ENCODE assay signal across 12 cellular contexts in genomic region chr3:195467641-195468390, GRCh38. TPM values are rescaled to one million over a fixed set of nuclear protein-coding genes. Genes with fewer than 3 reads are reported as not detected.
DNase-seq lines count a peak whose midpoint lies in the region; ATAC-seq and TF ChIP-seq lines count a peak whose summit lies in the region.
"Had no signal": no experiment of that assay in that cellular context is flagged by ENCODE, and none has a peak within 500 bp of the region (broad histone marks: within the 10 kb centered on the region; RNA-seq: fewer than 3 reads in every experiment).

No MANE protein-coding gene starts in this region.

- H3K27ac ChIP-seq in CD8-positive, alpha-beta T cell (ENCODE audit: low read depth, low read length): no peak overlapping the region
- H3K27ac ChIP-seq in IMR-90 (ENCODE audit: insufficient read depth, low read length) (no peak overlapping the region), psoas muscle (no peak overlapping the region)
- H3K27ac ChIP-seq in naive thymus-derived CD4-positive, alpha-beta T cell (ENCODE audit: low read depth, low read length): no peak overlapping the region
- H3K27ac ChIP-seq: tibial artery had no signal

- no CpG with 5 or more reads among the region's 5 CpGs for WGBS in IMR-90 (ENCODE audit: extremely low coverage in 2 of 2, insufficient read length in 1 of 2), 2 experiments
- WGBS in psoas muscle, 3 donors: 89 to 93% (median 93%) methylated on average over 5 of the region's 5 CpGs

- H3K27me3 Mint-ChIP-seq in CD8-positive, alpha-beta T cell (ENCODE audit: low read depth): no peaks in the 10 kb centered on the region
- peaks cover 0 to 2% (median 0%) of the 10 kb centered on the region in 5 donors for H3K27me3 Mint-ChIP-seq in naive thymus-derived CD4-positive, alpha-beta T cell
- H3K27me3 Mint-ChIP-seq: dendritic cell treated with granulocyte-macrophage colony-stimulating factor and Interleukin-4, amounts not matched to agents 40 ng/mL and 50 ng/mL, for 4 days had no signal

- no peaks in the 10 kb centered on the region for H3K4me1 ChIP-seq in CD8-positive, alpha-beta T cell (ENCODE audit: insufficient read depth, low read length)
- H3K4me1 ChIP-seq in IMR-90 (ENCODE audit: control insufficient read depth, insufficient read depth, low read length) (no peaks in the 10 kb centered on the region), adipocyte (ENCODE audit: control insufficient read depth, insufficient read depth, low read length) (no peaks in the 10 kb centered on the region), psoas muscle (no peaks in the 10 kb centered on the region)
- H3K4me1 ChIP-seq in naive thymus-derived CD4-positive, alpha-beta T cell (ENCODE audit: control insufficient read depth in 2 of 2, insufficient read depth in 2 of 2, low read length in 2 of 2): no peaks in the 10 kb centered on the region
- H3K4me1 ChIP-seq: tibial artery had no signal

- no peak overlapping the region for H3K23ac ChIP-seq in IMR-90 (ENCODE audit: low read depth, low read length)

- DNase-seq in CD8-positive, alpha-beta T cell: no peak
- peak; percentile 59 for DNase-seq in IMR-90
- peak; percentile 23 for DNase-seq in adipocyte (ENCODE audit: low read depth)
- peak in 6 of 9 donors; percentile 17 to 42 (median 28) for DNase-seq in naive thymus-derived CD4-positive, alpha-beta T cell
- DNase-seq in psoas muscle: no peak
- DNase-seq in SHP77 (lab: John Stamatoyannopoulos, UW): no peak
- DNase-seq in NCI-H2196 treated with DMSO at 0.1 percent for 48 hours (lab: John Stamatoyannopoulos, UW; ENCODE audit: unreplicated experiment): no peak
- DNase-seq: H7, NCI-H1092, tibial artery had no signal

- H3K36me3 Mint-ChIP-seq in CD8-positive, alpha-beta T cell: peaks cover 8% of the 10 kb centered on the region
- H3K36me3 Mint-ChIP-seq in naive thymus-derived CD4-positive, alpha-beta T cell: peaks cover 11 to 15% (median 14%) of the 10 kb centered on the region in 5 donors

- dilution Hi-C loops in IMR-90 (cut with HindIII; ENCODE audit: low sequenced_read_pairs, unreplicated experiment): no loop called here

- no peak for TF ChIP-seq RAD21 in IMR-90 (IDR thresholded peaks at IDR 0.05; ENCODE audit: low read length)

- no TSS peak for BruUV-seq in IMR-90 (replicated peaks; lab: Mats Ljungman, UMichigan)

- TF ChIP-seq CTCF in CD8-positive, alpha-beta T cell (IDR thresholded peaks at IDR 0.05): no peak
- TF ChIP-seq CTCF in IMR-90 (conservative IDR thresholded peaks at IDR 0.05; ENCODE audit: low read depth, low read length) (no peak), psoas muscle (IDR thresholded peaks at IDR 0.05) (no peak)

- no peak overlapping the region for H2AK9ac ChIP-seq in IMR-90 (replicated peaks; ENCODE audit: low read depth, low read length, poor library complexity)

- no peak overlapping the region for H3K4ac ChIP-seq in IMR-90 (ENCODE audit: low read depth, low read length)

- ATAC-seq in CD8-positive, alpha-beta T cell: peak; percentile 79
- ATAC-seq in IMR-90 (ENCODE audit: low read depth) (peak; percentile 53; the same call in 1 of the 2 replicates), psoas muscle (no peak), GM21825 (IDR thresholded peaks at IDR 0.05; ENCODE audit: unreplicated experiment) (no peak)
- peak; percentile 76 for ATAC-seq in naive thymus-derived CD4-positive, alpha-beta T cell

- H3K36me3 ChIP-seq in CD8-positive, alpha-beta T cell (ENCODE audit: insufficient read depth, low read length): no peaks in the 10 kb centered on the region
- no peaks in the 10 kb centered on the region for H3K36me3 ChIP-seq in IMR-90 (ENCODE audit: control insufficient read depth, insufficient read depth, low read length)
- no peaks in the 10 kb centered on the region for H3K36me3 ChIP-seq in adipocyte (ENCODE audit: control insufficient read depth, insufficient read depth, low read length, severe bottlenecking)
- H3K36me3 ChIP-seq in naive thymus-derived CD4-positive, alpha-beta T cell (ENCODE audit: control insufficient read depth in 2 of 3, insufficient read depth in 3 of 3, low read length in 3 of 3): no peaks in the 10 kb centered on the region
- H3K36me3 ChIP-seq in psoas muscle (ENCODE audit: insufficient read depth in 1 of 2, low read depth in 1 of 2): no peaks in the 10 kb centered on the region
- H3K36me3 ChIP-seq: tibial artery had no signal

- CTCF ChIA-PET in CD8-positive, alpha-beta T cell (lab: Charles Lee): no interaction called here
- CTCF ChIA-PET in IMR-90 (lab: Yijun Ruan, JAX): no interaction called here
- CTCF ChIA-PET in naive thymus-derived CD4-positive, alpha-beta T cell (lab: Charles Lee): no interaction called here

- H3K4me2 ChIP-seq in IMR-90 (ENCODE audit: low read depth, low read length): no peak overlapping the region

- H4K91ac ChIP-seq in IMR-90 (ENCODE audit: insufficient read depth, low read depth, low read length): no peak overlapping the region

- H3K27ac Mint-ChIP-seq in CD8-positive, alpha-beta T cell: peak overlapping the region; percentile 86
- peak overlapping the region; percentile 6 to 90 (median 71) for H3K27ac Mint-ChIP-seq in naive thymus-derived CD4-positive, alpha-beta T cell
- H3K27ac Mint-ChIP-seq: dendritic cell treated with granulocyte-macrophage colony-stimulating factor and Interleukin-4, amounts not matched to agents 40 ng/mL and 50 ng/mL, for 4 days had no signal

- H3K18ac ChIP-seq in IMR-90 (ENCODE audit: low read depth, low read length): no peak overlapping the region

- H4K5ac ChIP-seq in IMR-90 (ENCODE audit: low read depth, low read length): no peak overlapping the region

- in situ Hi-C loops in IMR-90 (cut with MboI; ENCODE audit: low sequenced_read_pairs): loop anchor here (10.0 kb wide), 1 partner anchor 47 kb away; no protein-coding TSS in a partner anchor

- no peaks in the 10 kb centered on the region for H4K20me1 ChIP-seq in IMR-90 (ENCODE audit: insufficient read depth, low read length)

- no peaks in the 10 kb centered on the region for H3K79me1 ChIP-seq in IMR-90 (ENCODE audit: low read depth in 1 of 2, low read length in 2 of 2)

- no peak overlapping the region for H3K4me3 Mint-ChIP-seq in CD8-positive, alpha-beta T cell
- H3K4me3 Mint-ChIP-seq in naive thymus-derived CD4-positive, alpha-beta T cell: peak overlapping the region in 2 of 10 donors; percentile 3 to 33
- H3K4me3 Mint-ChIP-seq: dendritic cell treated with granulocyte-macrophage colony-stimulating factor and Interleukin-4, amounts not matched to agents 40 ng/mL and 50 ng/mL, for 4 days had no signal

- H3K9ac ChIP-seq in IMR-90 (ENCODE audit: low read depth, low read length) (no peak overlapping the region), adipocyte (ENCODE audit: low read length) (no peak overlapping the region)

- intact Hi-C loops in CD8-positive, alpha-beta T cell (cut with DNase I, micrococcal nuclease): no loop called here
- intact Hi-C loops in IMR-90 (cut with micrococcal nuclease): no loop called here
- intact Hi-C loops in naive thymus-derived CD4-positive, alpha-beta T cell (cut with micrococcal nuclease): no loop called here
- intact Hi-C loops in psoas muscle (cut with DNase I): no loop called here

- no peak overlapping the region for H2AK5ac ChIP-seq in IMR-90 (ENCODE audit: low read depth, low read length)

- H3K4me1 Mint-ChIP-seq in CD8-positive, alpha-beta T cell (ENCODE audit: low read depth): peaks cover 8% of the 10 kb centered on the region
- H3K4me1 Mint-ChIP-seq in naive thymus-derived CD4-positive, alpha-beta T cell: peaks cover 2 to 14% (median 10%) of the 10 kb centered on the region in 7 donors

- H3K4me3 ChIP-seq in CD8-positive, alpha-beta T cell (ENCODE audit: low read depth, low read length): no peak overlapping the region
- H3K4me3 ChIP-seq in IMR-90 (ENCODE audit: insufficient read depth, low read depth, low read length) (no peak overlapping the region), adipocyte (ENCODE audit: low read length) (no peak overlapping the region), psoas muscle (no peak overlapping the region)
- no peak overlapping the region for H3K4me3 ChIP-seq in naive thymus-derived CD4-positive, alpha-beta T cell (ENCODE audit: low read length)
- H3K4me3 ChIP-seq: tibial artery had no signal

- TF ChIP-seq POLR2A in IMR-90 (IDR thresholded peaks at IDR 0.05; ENCODE audit: low read depth, low read length): no peak

- H2BK5ac ChIP-seq in IMR-90 (ENCODE audit: low read depth, low read length, poor library complexity, severe bottlenecking): no peak overlapping the region

- H3K9me1 ChIP-seq in IMR-90 (ENCODE audit: insufficient read depth, low read length): no peaks in the 10 kb centered on the region

- peaks cover 18% of the 10 kb centered on the region for H3K9me3 Mint-ChIP-seq in CD8-positive, alpha-beta T cell
- H3K9me3 Mint-ChIP-seq in naive thymus-derived CD4-positive, alpha-beta T cell: peaks cover 7 to 22% (median 12%) of the 10 kb centered on the region in 11 donors

- no peak overlapping the region for H3K56ac ChIP-seq in IMR-90 (ENCODE audit: extremely low read depth, insufficient read depth, low read length)

- H2BK120ac ChIP-seq in IMR-90 (ENCODE audit: low read depth, low read length): no peak overlapping the region

- no peak overlapping the region for H2AFZ ChIP-seq in IMR-90 (replicated peaks; ENCODE audit: low read length, poor library complexity)

- POLR2A ChIA-PET in CD8-positive, alpha-beta T cell (lab: Charles Lee): no interaction called here
- POLR2A ChIA-PET in IMR-90 (lab: Charles Lee; ENCODE audit: unreplicated experiment): no interaction called here
- POLR2A ChIA-PET in naive thymus-derived CD4-positive, alpha-beta T cell (lab: Charles Lee): no interaction called here

- H4K8ac ChIP-seq in IMR-90 (ENCODE audit: low read depth in 2 of 2, low read length in 2 of 2): no peak overlapping the region

- no peak overlapping the region for H3K14ac ChIP-seq in IMR-90 (replicated peaks; ENCODE audit: low read depth, low read length)

- peaks cover 4% of the 10 kb centered on the region for H3K9me3 ChIP-seq in CD8-positive, alpha-beta T cell (ENCODE audit: low read length)
- H3K9me3 ChIP-seq in IMR-90 (ENCODE audit: control insufficient read depth, insufficient read depth, low read length) (peaks cover 5% of the 10 kb centered on the region), adipocyte (ENCODE audit: control insufficient read depth, low read length) (no peaks in the 10 kb centered on the region), psoas muscle (no peaks in the 10 kb centered on the region)
- peaks cover 0 to 13% (median 0%) of the 10 kb centered on the region in 3 experiments for H3K9me3 ChIP-seq in naive thymus-derived CD4-positive, alpha-beta T cell (ENCODE audit: control insufficient read depth in 2 of 3, low read length in 3 of 3)
- H3K9me3 ChIP-seq: tibial artery had no signal

- H2BK20ac ChIP-seq in IMR-90 (ENCODE audit: low read depth, low read length): no peak overlapping the region

- H3K27me3 ChIP-seq in CD8-positive, alpha-beta T cell (ENCODE audit: insufficient read depth, low read length): no peaks in the 10 kb centered on the region
- H3K27me3 ChIP-seq in IMR-90 (ENCODE audit: control insufficient read depth, insufficient read depth, low read length) (peaks cover 5% of the 10 kb centered on the region; the same call in 1 of the 2 replicates), adipocyte (replicated peaks; ENCODE audit: control insufficient read depth, insufficient read depth, low read length) (no peaks in the 10 kb centered on the region), psoas muscle (ENCODE audit: insufficient read depth in 3 of 3, low read length in 2 of 3) (no peaks in the 10 kb centered on the region)
- no peaks in the 10 kb centered on the region for H3K27me3 ChIP-seq in naive thymus-derived CD4-positive, alpha-beta T cell (ENCODE audit: control insufficient read depth in 2 of 2, insufficient read depth in 2 of 2, low read length in 2 of 2)
- H3K27me3 ChIP-seq: tibial artery had no signal

- no peak overlapping the region for H2BK15ac ChIP-seq in IMR-90 (ENCODE audit: low read depth, low read length)

RNA-seq across cellular contexts. Expression of gene ACAP2, which starts 25.0 kb away (rescaled TPM):
- 10 to 100 TPM; 38.9 to 41.1 TPM for total RNA-seq in CD8-positive, alpha-beta T cell
- 35.1 and 55.8 TPM in 2 replicates for total RNA-seq in IMR-90 (2012; rRNA removed)
- 8.3 and 11.9 TPM in 2 replicates for polyA plus RNA-seq in IMR-90 (2012; rRNA removed)
- 1.8 and 2.2 TPM in 2 replicates for polyA plus RNA-seq in IMR-90 (2012; cell fraction: cytosol; rRNA removed)
- polyA plus RNA-seq in IMR-90 (2012; cell fraction: nucleus; rRNA removed; ENCODE audit: low replicate concordance): 2.2 and 17.1 TPM in 2 replicates
- 100 to 1,000 TPM in 1 of 5 experiments, 10 to 100 TPM in 4; 68.1 to 111 (median 74.2) TPM for total RNA-seq in naive thymus-derived CD4-positive, alpha-beta T cell
- polyA plus RNA-seq in naive thymus-derived CD4-positive, alpha-beta T cell: 10 to 100 TPM; 40.1 to 45.7 TPM
- 10 to 100 TPM; 10.2 to 12.5 (median 11.2) TPM for total RNA-seq in psoas muscle
- polyA plus RNA-seq in psoas muscle: 1 to 10 TPM; 3.2 to 8.9 (median 7.0) TPM

Comparison
In these comparisons a context has a peak if more than half of its experiments do, and no peak if none do; other contexts are left out.
1. ATAC-seq: peak in CD8-positive, alpha-beta T cell (single experiment), IMR-90 (single experiment) and naive thymus-derived CD4-positive, alpha-beta T cell (single experiment); none in psoas muscle (0 of 4) and GM21825 (single experiment).
2. DNase-seq: peak in IMR-90 (single experiment), adipocyte (single experiment) and naive thymus-derived CD4-positive, alpha-beta T cell (6 of 9); none in CD8-positive, alpha-beta T cell (0 of 7), psoas muscle (0 of 2), SHP77 (0 of 2) and NCI-H2196 treated with DMSO at 0.1 percent for 48 hours (single experiment).